In genomic region chr11:67273260-67273990, GRCh38 we compare ENCODE assay signal across 1 cellular context.
TF ChIP-seq lines count a peak whose summit lies in the region.

No MANE protein-coding gene starts in this region.

TF ChIP-seq in SK-N-SH treated with all-trans-retinoic acid at 6 μM for 48 hours, 23 proteins besides CTCF, POLR2A, EP300 and RAD21 (continued from another document):
- no peak for TF ChIP-seq TSHZ2 (CRISPR knock-in tag; IDR thresholded peaks at IDR 0.05)
